ENCODE assay signal across 2 cellular contexts in the genomic region with DNA sequence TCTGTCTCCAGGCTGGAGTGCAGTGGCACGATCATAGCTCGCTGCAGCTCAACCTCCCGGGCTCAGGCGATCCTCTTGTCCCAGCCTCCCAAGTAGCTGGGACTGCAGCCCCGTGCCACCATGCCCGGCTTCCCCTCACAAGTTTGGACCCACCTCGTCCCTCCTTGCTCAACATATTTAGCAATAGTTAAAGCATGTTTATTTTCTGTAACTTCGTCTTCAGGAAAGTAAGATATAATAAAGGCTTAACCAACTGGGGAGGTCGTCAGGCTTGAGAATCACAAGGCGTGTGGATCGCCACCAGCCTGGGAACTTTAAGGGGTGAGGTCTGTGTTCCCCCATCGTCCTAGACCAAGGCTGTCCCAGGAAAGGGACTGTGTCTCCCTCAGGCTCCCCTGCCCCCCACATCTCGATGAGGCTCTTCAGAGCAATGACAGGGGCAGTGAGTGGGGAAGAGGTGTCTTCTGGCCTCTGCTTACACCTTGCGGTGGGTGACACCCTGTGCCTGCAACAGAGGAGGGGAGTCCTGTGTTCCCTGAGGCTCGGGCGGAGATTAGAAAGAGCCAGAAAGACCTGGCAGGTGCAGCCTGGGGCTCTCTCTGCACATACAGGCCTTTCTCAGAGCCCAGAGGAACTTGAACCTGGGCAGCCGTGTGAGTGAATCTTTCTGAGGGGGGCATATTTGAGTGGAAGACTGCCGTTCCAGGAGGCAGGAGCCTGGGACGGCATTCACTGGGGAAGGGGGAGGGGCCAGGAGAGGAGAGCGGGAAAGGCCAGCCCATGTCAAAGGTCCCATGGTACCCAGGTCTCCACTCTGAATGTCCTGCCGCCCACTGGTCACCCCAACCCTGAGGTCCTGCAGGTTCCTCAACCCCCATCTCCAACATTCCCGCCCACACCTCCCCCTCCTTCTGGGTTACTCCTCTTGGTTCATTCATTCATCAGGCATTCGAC.
TF ChIP-seq lines count a peak whose summit lies in the region.

No MANE protein-coding gene starts in this region.

TF ChIP-seq in SK-N-SH, 30 proteins besides CTCF, POLR2A, EP300 and RAD21 (continued from another document):
- TF ChIP-seq, protein P1, sequence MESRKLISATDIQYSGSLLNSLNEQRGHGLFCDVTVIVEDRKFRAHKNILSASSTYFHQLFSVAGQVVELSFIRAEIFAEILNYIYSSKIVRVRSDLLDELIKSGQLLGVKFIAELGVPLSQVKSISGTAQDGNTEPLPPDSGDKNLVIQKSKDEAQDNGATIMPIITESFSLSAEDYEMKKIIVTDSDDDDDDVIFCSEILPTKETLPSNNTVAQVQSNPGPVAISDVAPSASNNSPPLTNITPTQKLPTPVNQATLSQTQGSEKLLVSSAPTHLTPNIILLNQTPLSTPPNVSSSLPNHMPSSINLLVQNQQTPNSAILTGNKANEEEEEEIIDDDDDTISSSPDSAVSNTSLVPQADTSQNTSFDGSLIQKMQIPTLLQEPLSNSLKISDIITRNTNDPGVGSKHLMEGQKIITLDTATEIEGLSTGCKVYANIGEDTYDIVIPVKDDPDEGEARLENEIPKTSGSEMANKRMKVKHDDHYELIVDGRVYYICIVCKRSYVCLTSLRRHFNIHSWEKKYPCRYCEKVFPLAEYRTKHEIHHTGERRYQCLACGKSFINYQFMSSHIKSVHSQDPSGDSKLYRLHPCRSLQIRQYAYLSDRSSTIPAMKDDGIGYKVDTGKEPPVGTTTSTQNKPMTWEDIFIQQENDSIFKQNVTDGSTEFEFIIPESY (IDR thresholded peaks at IDR 0.05; ENCODE audit: borderline replicate concordance, low read depth) = no peak
- TF ChIP-seq, protein P2, sequence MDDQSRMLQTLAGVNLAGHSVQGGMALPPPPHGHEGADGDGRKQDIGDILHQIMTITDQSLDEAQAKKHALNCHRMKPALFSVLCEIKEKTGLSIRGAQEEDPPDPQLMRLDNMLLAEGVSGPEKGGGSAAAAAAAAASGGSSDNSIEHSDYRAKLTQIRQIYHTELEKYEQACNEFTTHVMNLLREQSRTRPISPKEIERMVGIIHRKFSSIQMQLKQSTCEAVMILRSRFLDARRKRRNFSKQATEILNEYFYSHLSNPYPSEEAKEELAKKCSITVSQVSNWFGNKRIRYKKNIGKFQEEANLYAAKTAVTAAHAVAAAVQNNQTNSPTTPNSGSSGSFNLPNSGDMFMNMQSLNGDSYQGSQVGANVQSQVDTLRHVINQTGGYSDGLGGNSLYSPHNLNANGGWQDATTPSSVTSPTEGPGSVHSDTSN (IDR thresholded peaks at IDR 0.05) = no peak
- TF ChIP-seq YY1 (IDR thresholded peaks at IDR 0.05; ENCODE audit: low read depth) (no peak), RCOR1 (IDR thresholded peaks at IDR 0.05; ENCODE audit: low read length) (no peak), GABPA (IDR thresholded peaks at IDR 0.05; ENCODE audit: low read depth) (no peak), TCF12 (IDR thresholded peaks at IDR 0.05) (no peak), ELF1 (IDR thresholded peaks at IDR 0.05) (no peak), FOSL2 (IDR thresholded peaks at IDR 0.05; ENCODE audit: borderline replicate concordance, low read depth) (no peak), TAF1 (IDR thresholded peaks at IDR 0.05; ENCODE audit: borderline replicate concordance, low read depth, low read length) (no peak)
- TF ChIP-seq, protein P3, sequence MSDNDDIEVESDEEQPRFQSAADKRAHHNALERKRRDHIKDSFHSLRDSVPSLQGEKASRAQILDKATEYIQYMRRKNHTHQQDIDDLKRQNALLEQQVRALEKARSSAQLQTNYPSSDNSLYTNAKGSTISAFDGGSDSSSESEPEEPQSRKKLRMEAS (IDR thresholded peaks at IDR 0.05; ENCODE audit: low read depth) = no peak
- TF ChIP-seq, protein P4, sequence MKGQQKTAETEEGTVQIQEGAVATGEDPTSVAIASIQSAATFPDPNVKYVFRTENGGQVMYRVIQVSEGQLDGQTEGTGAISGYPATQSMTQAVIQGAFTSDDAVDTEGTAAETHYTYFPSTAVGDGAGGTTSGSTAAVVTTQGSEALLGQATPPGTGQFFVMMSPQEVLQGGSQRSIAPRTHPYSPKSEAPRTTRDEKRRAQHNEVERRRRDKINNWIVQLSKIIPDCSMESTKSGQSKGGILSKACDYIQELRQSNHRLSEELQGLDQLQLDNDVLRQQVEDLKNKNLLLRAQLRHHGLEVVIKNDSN (IDR thresholded peaks at IDR 0.05; ENCODE audit: borderline replicate concordance, low read depth) = no peak
- TF ChIP-seq, protein P5, sequence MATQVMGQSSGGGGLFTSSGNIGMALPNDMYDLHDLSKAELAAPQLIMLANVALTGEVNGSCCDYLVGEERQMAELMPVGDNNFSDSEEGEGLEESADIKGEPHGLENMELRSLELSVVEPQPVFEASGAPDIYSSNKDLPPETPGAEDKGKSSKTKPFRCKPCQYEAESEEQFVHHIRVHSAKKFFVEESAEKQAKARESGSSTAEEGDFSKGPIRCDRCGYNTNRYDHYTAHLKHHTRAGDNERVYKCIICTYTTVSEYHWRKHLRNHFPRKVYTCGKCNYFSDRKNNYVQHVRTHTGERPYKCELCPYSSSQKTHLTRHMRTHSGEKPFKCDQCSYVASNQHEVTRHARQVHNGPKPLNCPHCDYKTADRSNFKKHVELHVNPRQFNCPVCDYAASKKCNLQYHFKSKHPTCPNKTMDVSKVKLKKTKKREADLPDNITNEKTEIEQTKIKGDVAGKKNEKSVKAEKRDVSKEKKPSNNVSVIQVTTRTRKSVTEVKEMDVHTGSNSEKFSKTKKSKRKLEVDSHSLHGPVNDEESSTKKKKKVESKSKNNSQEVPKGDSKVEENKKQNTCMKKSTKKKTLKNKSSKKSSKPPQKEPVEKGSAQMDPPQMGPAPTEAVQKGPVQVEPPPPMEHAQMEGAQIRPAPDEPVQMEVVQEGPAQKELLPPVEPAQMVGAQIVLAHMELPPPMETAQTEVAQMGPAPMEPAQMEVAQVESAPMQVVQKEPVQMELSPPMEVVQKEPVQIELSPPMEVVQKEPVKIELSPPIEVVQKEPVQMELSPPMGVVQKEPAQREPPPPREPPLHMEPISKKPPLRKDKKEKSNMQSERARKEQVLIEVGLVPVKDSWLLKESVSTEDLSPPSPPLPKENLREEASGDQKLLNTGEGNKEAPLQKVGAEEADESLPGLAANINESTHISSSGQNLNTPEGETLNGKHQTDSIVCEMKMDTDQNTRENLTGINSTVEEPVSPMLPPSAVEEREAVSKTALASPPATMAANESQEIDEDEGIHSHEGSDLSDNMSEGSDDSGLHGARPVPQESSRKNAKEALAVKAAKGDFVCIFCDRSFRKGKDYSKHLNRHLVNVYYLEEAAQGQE (IDR thresholded peaks at IDR 0.05; ENCODE audit: low read depth, low read length) = no peak

TF ChIP-seq in SK-N-SH treated with all-trans-retinoic acid at 6 μM for 48 hours, 23 proteins besides CTCF, POLR2A, EP300 and RAD21 (continued from another document):
- TF ChIP-seq, protein P6, sequence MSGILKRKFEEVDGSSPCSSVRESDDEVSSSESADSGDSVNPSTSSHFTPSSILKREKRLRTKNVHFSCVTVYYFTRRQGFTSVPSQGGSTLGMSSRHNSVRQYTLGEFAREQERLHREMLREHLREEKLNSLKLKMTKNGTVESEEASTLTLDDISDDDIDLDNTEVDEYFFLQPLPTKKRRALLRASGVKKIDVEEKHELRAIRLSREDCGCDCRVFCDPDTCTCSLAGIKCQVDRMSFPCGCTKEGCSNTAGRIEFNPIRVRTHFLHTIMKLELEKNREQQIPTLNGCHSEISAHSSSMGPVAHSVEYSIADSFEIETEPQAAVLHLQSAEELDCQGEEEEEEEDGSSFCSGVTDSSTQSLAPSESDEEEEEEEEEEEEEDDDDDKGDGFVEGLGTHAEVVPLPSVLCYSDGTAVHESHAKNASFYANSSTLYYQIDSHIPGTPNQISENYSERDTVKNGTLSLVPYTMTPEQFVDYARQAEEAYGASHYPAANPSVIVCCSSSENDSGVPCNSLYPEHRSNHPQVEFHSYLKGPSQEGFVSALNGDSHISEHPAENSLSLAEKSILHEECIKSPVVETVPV (CRISPR knock-in tag; IDR thresholded peaks at IDR 0.05) = no peak
- TF ChIP-seq, protein P7, sequence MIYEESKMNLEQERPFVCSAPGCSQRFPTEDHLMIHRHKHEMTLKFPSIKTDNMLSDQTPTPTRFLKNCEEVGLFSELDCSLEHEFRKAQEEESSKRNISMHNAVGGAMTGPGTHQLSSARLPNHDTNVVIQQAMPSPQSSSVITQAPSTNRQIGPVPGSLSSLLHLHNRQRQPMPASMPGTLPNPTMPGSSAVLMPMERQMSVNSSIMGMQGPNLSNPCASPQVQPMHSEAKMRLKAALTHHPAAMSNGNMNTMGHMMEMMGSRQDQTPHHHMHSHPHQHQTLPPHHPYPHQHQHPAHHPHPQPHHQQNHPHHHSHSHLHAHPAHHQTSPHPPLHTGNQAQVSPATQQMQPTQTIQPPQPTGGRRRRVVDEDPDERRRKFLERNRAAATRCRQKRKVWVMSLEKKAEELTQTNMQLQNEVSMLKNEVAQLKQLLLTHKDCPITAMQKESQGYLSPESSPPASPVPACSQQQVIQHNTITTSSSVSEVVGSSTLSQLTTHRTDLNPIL (CRISPR knock-in tag; IDR thresholded peaks at IDR 0.05; ENCODE audit: low read depth) = no peak
- TF ChIP-seq ZFP3 (CRISPR knock-in tag; IDR thresholded peaks at IDR 0.05) (no peak), TOX (CRISPR knock-in tag; IDR thresholded peaks at IDR 0.05; ENCODE audit: borderline replicate concordance) (no peak), BACH2 (CRISPR knock-in tag; IDR thresholded peaks at IDR 0.05; ENCODE audit: borderline replicate concordance) (no peak), ARNTL (CRISPR knock-in tag; IDR thresholded peaks at IDR 0.05; ENCODE audit: borderline replicate concordance, low read depth) (no peak)
